Comparison of ENCODE assay signal across 1 cellular context in the genomic region with DNA sequence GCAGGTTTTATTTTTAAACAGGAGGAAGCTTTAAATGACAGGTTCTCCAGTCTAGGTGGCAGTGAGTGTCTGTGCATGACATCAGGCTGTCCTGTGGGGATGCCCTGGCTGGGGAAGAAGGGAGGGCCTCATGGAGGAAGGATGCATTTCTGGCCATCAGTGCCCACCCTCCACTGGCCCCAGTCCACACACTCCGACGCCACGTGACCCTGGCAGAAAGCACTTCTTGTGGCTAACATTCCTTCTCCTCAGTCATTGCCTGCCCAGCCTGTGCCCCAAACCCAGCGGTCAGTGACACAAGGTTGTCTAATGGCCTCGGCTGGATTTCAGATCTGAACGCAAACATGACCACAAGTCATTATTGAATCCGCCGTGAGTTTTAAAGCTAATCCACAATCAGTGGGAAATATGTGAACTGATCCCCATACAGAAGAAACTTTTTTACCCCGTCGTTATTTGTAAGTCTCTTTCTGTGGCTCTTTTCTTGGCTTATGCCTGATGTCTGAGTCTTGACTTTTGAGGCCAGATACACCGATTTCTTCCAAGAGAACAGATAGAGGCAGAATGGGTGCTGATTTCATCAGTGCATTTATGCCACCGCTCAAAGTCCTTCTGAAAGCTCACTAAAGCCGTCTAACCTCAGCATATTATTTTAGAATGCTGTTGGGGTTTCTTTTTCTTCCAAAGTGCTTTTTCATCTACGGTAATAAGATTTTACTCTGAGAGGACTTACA.
A peak's percentile ranks its signal among the peaks of the same experiment; 100 is the strongest.
TF ChIP-seq lines count a peak whose summit lies in the region.

No MANE protein-coding gene starts in this region.

TF ChIP-seq in K562, 482 proteins besides CTCF, POLR2A, EP300 and RAD21:
- TF ChIP-seq ELF1 (tag; IDR thresholded peaks at IDR 0.05) (no peak), ZNF239 (CRISPR knock-in tag; IDR thresholded peaks at IDR 0.05) (peak; percentile 89)
